14 cellular contexts compared by ENCODE assay signal in genomic region chr2:173059941-173060575, GRCh38. TPM values are rescaled to one million over a fixed set of nuclear protein-coding genes. Genes with fewer than 3 reads are reported as not detected.
DNase-seq lines count a peak whose midpoint lies in the region; ATAC-seq and TF ChIP-seq lines count a peak whose summit lies in the region.
"Had no signal": no experiment of that assay in that cellular context is flagged by ENCODE, and none has a peak within 500 bp of the region (broad histone marks: within the 10 kb centered on the region; RNA-seq: fewer than 3 reads in every experiment).

No MANE protein-coding gene starts in this region.

- H3K36me3 Mint-ChIP-seq in HFFc6 (ENCODE audit: low read depth): peaks cover 16% of the 10 kb centered on the region

- H3K27me3 Mint-ChIP-seq in HFFc6 (ENCODE audit: insufficient read depth): no peaks in the 10 kb centered on the region

- TF ChIP-seq CTCF in HFFc6 (IDR thresholded peaks at IDR 0.05): no peak

- peak; percentile 20 for DNase-seq in HFFc6
- DNase-seq in SK-N-MC (ENCODE audit: low read depth, low spot score): no peak
- peak; percentile 88 for DNase-seq in fibroblast of peridontal ligament (ENCODE audit: extremely low read depth)
- peak; percentile 35 for DNase-seq in stromal cell of bone marrow (ENCODE audit: low read depth)
- DNase-seq in stimulated activated CD4-positive, alpha-beta T cell treated with anti-CD3 and anti-CD28 coated beads, Interleukin-15, amount 100 ng/mL, for 24 hours: no peak
- no peak for DNase-seq in stimulated activated CD4-positive, alpha-beta T cell treated with anti-CD3 and anti-CD28 coated beads, Interleukin-4, amount 100 ng/mL, for 1 hour
- DNase-seq: activated CD4-positive, CD25-positive, alpha-beta regulatory T cell treated with anti-CD3 and anti-CD28 coated beads, Interleukin-2, amount 50 U/mL, for 72 hours; activated T-cell treated with anti-CD3 and anti-CD28 coated beads, Interleukin-2, amount 50 U/mL, for 48 hours; COR-L47; MG63; NCI-H345; SHP77 treated with DMSO at 0.1 percent for 48 hours had no signal

- peaks cover 4% of the 10 kb centered on the region; the same call in 1 of the 2 replicates for H3K9me3 Mint-ChIP-seq in HFFc6

- H3K9ac ChIP-seq in SK-N-MC (ENCODE audit: insufficient read length): peak overlapping the region; percentile 1

- no peaks in the 10 kb centered on the region for H3K9me3 ChIP-seq in SK-N-MC (ENCODE audit: low read depth, low read length)

- no peaks in the 10 kb centered on the region for H3K36me3 ChIP-seq in SK-N-MC (ENCODE audit: insufficient read depth, low read length)
- H3K36me3 ChIP-seq: MG63 had no signal

- H3K27ac Mint-ChIP-seq in HFFc6: peak overlapping the region; percentile 40

- peak overlapping the region; percentile 2; the same call in 1 of the 2 replicates for H3K4me3 Mint-ChIP-seq in HFFc6

- no peak for ATAC-seq in GM21447 (IDR thresholded peaks at IDR 0.05; ENCODE audit: unreplicated experiment)

- peak overlapping the region; percentile 69 for H3K27ac ChIP-seq in SK-N-MC
- H3K27ac ChIP-seq: HL-60 had no signal

- peaks cover 74% of the 10 kb centered on the region for H3K4me1 Mint-ChIP-seq in HFFc6 (ENCODE audit: low read depth)

- peak overlapping the region; percentile 32 for H3K4me3 ChIP-seq in SK-N-MC
- H3K4me3 ChIP-seq: MG63 had no signal

RNA-seq across cellular contexts. Expression of gene MAP3K20, which starts 15.6 kb away (rescaled TPM):
- 100 to 1,000 TPM; 126 to 150 (median 134) TPM for total RNA-seq in HFFc6 (2021; fragmentation: NEBNext Ultra II Directional; extraction: Animal tissue kit (Norgen Biotek cat#: 25700))

Comparison
In these comparisons a context has a peak if more than half of its experiments do, and no peak if none do; other contexts are left out.
1. DNase-seq: peak in HFFc6 (single experiment), fibroblast of peridontal ligament (single experiment) and stromal cell of bone marrow (single experiment); none in SK-N-MC (single experiment), stimulated activated CD4-positive, alpha-beta T cell treated with anti-CD3 and anti-CD28 coated beads, Interleukin-15, amount 100 ng/mL, for 24 hours (single experiment) and stimulated activated CD4-positive, alpha-beta T cell treated with anti-CD3 and anti-CD28 coated beads, Interleukin-4, amount 100 ng/mL, for 1 hour (single experiment).